22 cellular contexts compared by ENCODE assay signal in genomic region chr1:234701737-234702341, GRCh38.
DNase-seq lines count a peak whose midpoint lies in the region; ATAC-seq and TF ChIP-seq lines count a peak whose summit lies in the region.
"Had no signal": no experiment of that assay in that cellular context is flagged by ENCODE, and none has a peak within 500 bp of the region (broad histone marks: within the 10 kb centered on the region; RNA-seq: fewer than 3 reads in every experiment).

No MANE protein-coding gene starts in this region.

- H3K27ac Mint-ChIP-seq in brain, result peak overlapping the region in 3 of 5 experiments; percentile 6 to 22 (median 19)
- H3K27ac Mint-ChIP-seq: activated naive CD4-positive, alpha-beta T cell treated with anti-CD3 and anti-CD28 coated beads for 36 hours; T-helper 17 cell had no signal

- H3K36me3 ChIP-seq in left ventricle myocardium inferior (no peaks in the 10 kb centered on the region), sigmoid colon (no peaks in the 10 kb centered on the region)
- H3K36me3 ChIP-seq: BE2C had no signal

- peak overlapping the region; percentile 62 for H3K27ac ChIP-seq in left ventricle myocardium inferior (replicated peaks)
- H3K27ac ChIP-seq in sigmoid colon, result peak overlapping the region; percentile 66 to 82 (median 74)
- H3K27ac ChIP-seq: SK-N-MC had no signal

- H3K27me3 Mint-ChIP-seq in brain, result peaks cover 4% of the 10 kb centered on the region
- H3K27me3 Mint-ChIP-seq: naive thymus-derived CD8-positive, alpha-beta T cell; T-helper 17 cell had no signal

- H3K4me3 Mint-ChIP-seq in brain, result no peak overlapping the region
- H3K4me3 Mint-ChIP-seq: activated naive CD4-positive, alpha-beta T cell treated with anti-CD3 and anti-CD28 coated beads for 36 hours; naive thymus-derived CD8-positive, alpha-beta T cell; T-helper 17 cell had no signal

- H3K4me3 ChIP-seq in left ventricle myocardium inferior, result no peak overlapping the region
- H3K4me3 ChIP-seq in sigmoid colon, result no peak overlapping the region
- H3K4me3 ChIP-seq: SK-N-MC had no signal

- no peaks in the 10 kb centered on the region for H3K9me3 ChIP-seq in left ventricle myocardium inferior (replicated peaks)
- H3K9me3 ChIP-seq in sigmoid colon, result no peaks in the 10 kb centered on the region
- H3K9me3 ChIP-seq: BE2C had no signal

- peaks cover 21% of the 10 kb centered on the region for H3K4me1 ChIP-seq in left ventricle myocardium inferior
- peaks cover 0 to 44% (median 30%) of the 10 kb centered on the region in 4 donors for H3K4me1 ChIP-seq in sigmoid colon

- no peak for TF ChIP-seq POLR2A in sigmoid colon (IDR thresholded peaks at IDR 0.05)

- no peaks in the 10 kb centered on the region for H3K36me3 Mint-ChIP-seq in brain
- H3K36me3 Mint-ChIP-seq: naive thymus-derived CD8-positive, alpha-beta T cell had no signal

- peaks cover 64% of the 10 kb centered on the region for H3K4me1 Mint-ChIP-seq in brain

- DNase-seq in DMS 273 (lab: John Stamatoyannopoulos, UW; ENCODE audit: unreplicated experiment) (peak; percentile 80), left ventricle myocardium inferior (peak; percentile 37), sigmoid colon (peak; percentile 75), NAMALWA (ENCODE audit: low spot score) (no peak)
- DNase-seq in stimulated activated CD4-positive, alpha-beta T cell treated with anti-CD3 and anti-CD28 coated beads, Interleukin-2, amount 100 ng/mL, for 48 hours, result no peak
- DNase-seq: activated CD4-positive, alpha-beta T cell treated with anti-CD3 and anti-CD28 coated beads for 48 hours; activated naive CD4-positive, alpha-beta T cell treated with anti-CD3 and anti-CD28 coated beads for 36 hours; activated T-cell treated with anti-CD3 and anti-CD28 coated beads, Interleukin-2, amount 50 U/mL, for 48 hours; amniotic stem cell; BE2C; caudate nucleus; COR-L47; DMS79 treated with DMSO at 0.1 percent for 48 hours; MV-4-11; naive thymus-derived CD8-positive, alpha-beta T cell; NCI-H1694; NCI-H524 treated with DMSO at 0.1 percent for 48 hours; T-helper 17 cell had no signal

- H3K9me3 Mint-ChIP-seq in brain, result peaks cover 0 to 6% (median 0%) of the 10 kb centered on the region in 5 experiments
- H3K9me3 Mint-ChIP-seq: activated naive CD4-positive, alpha-beta T cell treated with anti-CD3 and anti-CD28 coated beads for 36 hours; naive thymus-derived CD8-positive, alpha-beta T cell had no signal

- intact Hi-C loops in left ventricle myocardium inferior (cut with micrococcal nuclease) (no loop called here), sigmoid colon (cut with DNase I) (loop anchor here (5.0 kb wide), 1 partner anchor 90 kb away; the partner anchor contains the start of gene IRF2BP2)

- H3K27me3 ChIP-seq in left ventricle myocardium inferior (ENCODE audit: low read depth) (no peaks in the 10 kb centered on the region), sigmoid colon (no peaks in the 10 kb centered on the region)
- H3K27me3 ChIP-seq: BE2C had no signal

- no peak for TF ChIP-seq CTCF in brain (conservative IDR thresholded peaks at IDR 0.05)
- no peak for TF ChIP-seq CTCF in left ventricle myocardium inferior (IDR thresholded peaks at IDR 0.05; ENCODE audit: borderline replicate concordance)
- no peak for TF ChIP-seq CTCF in sigmoid colon (IDR thresholded peaks at IDR 0.05)

- no peak for TF ChIP-seq EP300 in sigmoid colon (IDR thresholded peaks at IDR 0.05)

- no peak for ATAC-seq in GM19455 (IDR thresholded peaks at IDR 0.05; ENCODE audit: unreplicated experiment)
- ATAC-seq in GM21423 (IDR thresholded peaks at IDR 0.05; ENCODE audit: unreplicated experiment), result no peak
- ATAC-seq: naive thymus-derived CD8-positive, alpha-beta T cell; T-helper 17 cell had no signal

- 86 to 93% methylated on average over 6 of the region's 6 CpGs for WGBS in sigmoid colon, 2 donors

Comparison
In these comparisons a context has a peak if more than half of its experiments do, and no peak if none do; other contexts are left out.
1. DNase-seq: peak in DMS 273 (single experiment), left ventricle myocardium inferior (single experiment) and sigmoid colon (single experiment); none in NAMALWA (single experiment) and stimulated activated CD4-positive, alpha-beta T cell treated with anti-CD3 and anti-CD28 coated beads, Interleukin-2, amount 100 ng/mL, for 48 hours (0 of 2).